27 cellular contexts compared by ENCODE assay signal in genomic region chr12:30902606-30903005, GRCh38. TPM values are rescaled to one million over a fixed set of nuclear protein-coding genes. Genes with fewer than 3 reads are reported as not detected.
DNase-seq lines count a peak whose midpoint lies in the region; FAIRE-seq and TF ChIP-seq lines count a peak whose summit lies in the region.
"Had no signal": no experiment of that assay in that cellular context is flagged by ENCODE, and none has a peak within 500 bp of the region (broad histone marks: within the 10 kb centered on the region; RNA-seq: fewer than 3 reads in every experiment).

No MANE protein-coding gene starts in this region.

- H3K27me3 ChIP-seq in adipocyte (replicated peaks; ENCODE audit: control insufficient read depth, insufficient read depth, low read length), result no peaks in the 10 kb centered on the region
- H3K27me3 ChIP-seq: BE2C, BLaER1 had no signal

- TF ChIP-seq CTCF in AG10803 (conservative IDR thresholded peaks at IDR 0.05; ENCODE audit: low read length), result no peak
- no peak for TF ChIP-seq CTCF in GM10248 (IDR thresholded peaks at IDR 0.05; ENCODE audit: control extremely low read depth, extremely low read depth, low read depth, missing control alignments)

- FAIRE-seq in GM19239 (lab: Jason Lieb, UNC), result no peak
- FAIRE-seq: A204.1, GM12891, GM18507 had no signal

- H3K9ac ChIP-seq in adipocyte (ENCODE audit: low read length), result no peak overlapping the region
- H3K9ac ChIP-seq: BLaER1 had no signal

- DNase-seq in AG10803 (ENCODE audit: low read depth), result peak; percentile 58
- peak; percentile 43 for DNase-seq in adipocyte (ENCODE audit: low read depth)
- DNase-seq in fibroblast of gingiva (ENCODE audit: low read depth), result peak; percentile 71
- DNase-seq in fibroblast of peridontal ligament (ENCODE audit: extremely low read depth), result peak; percentile 84
- DNase-seq in SK-N-DZ (ENCODE audit: low spot score), result no peak
- DNase-seq in GM19239 (ENCODE audit: insufficient read length, low spot score), result no peak
- no peak for DNase-seq in GM10248 (ENCODE audit: extremely low spot score)
- no peak for DNase-seq in stimulated activated CD4-positive, alpha-beta T cell treated with anti-CD3 and anti-CD28 coated beads, Interleukin-4, amount 100 ng/mL, for 4 hours
- DNase-seq: 8988T; ACHN; BE2C; C1 segment of cervical spinal cord; CD4-positive, alpha-beta memory T cell; CD4-positive, CD25-positive, alpha-beta regulatory T cell; CD8-positive, alpha-beta memory T cell; COR-L47; DMS 273 treated with DMSO at 0.1 percent for 48 hours; DMS153; DMS53; DMS79; DND-41; GDM1 had no signal

- H3K9me3 ChIP-seq in adipocyte (ENCODE audit: control insufficient read depth, low read length), result no peaks in the 10 kb centered on the region
- H3K9me3 ChIP-seq: BE2C, BLaER1 had no signal

- POLR2A ChIA-PET in GM10248 (lab: Yijun Ruan, JAX), result no interaction called here

- peaks cover 34% of the 10 kb centered on the region for H3K4me1 ChIP-seq in adipocyte (ENCODE audit: control insufficient read depth, insufficient read depth, low read length)
- H3K4me1 ChIP-seq: BE2C, BLaER1 had no signal

- no peaks in the 10 kb centered on the region for H3K36me3 ChIP-seq in adipocyte (ENCODE audit: control insufficient read depth, insufficient read depth, low read length, severe bottlenecking)
- H3K36me3 ChIP-seq: BE2C, BLaER1 had no signal

- H3K4me3 ChIP-seq in AG10803 (ENCODE audit: low read length), result no peak overlapping the region
- no peak overlapping the region for H3K4me3 ChIP-seq in adipocyte (ENCODE audit: low read length)
- H3K4me3 ChIP-seq: BLaER1 had no signal

- CTCF ChIA-PET in GM10248 (lab: Yijun Ruan, JAX), result interaction anchor here (1.4 kb wide), 1 partner anchor 84 kb away, joined by 3 read pairs; no protein-coding TSS in a partner anchor

RNA-seq across cellular contexts. Expression of gene TSPAN11, which starts 23.9 kb away (rescaled TPM):
- polyA plus RNA-seq in SK-N-DZ (2014; cell fraction: cytosol; rRNA removed), result 11.0 and 15.9 TPM in 2 replicates
- 31.3 and 34.2 TPM in 2 replicates for polyA plus RNA-seq in SK-N-DZ (2014; cell fraction: nucleus; rRNA removed)
- polyA plus RNA-seq: CD14-positive monocyte; CD4-positive, alpha-beta memory T cell; CD4-positive, CD25-positive, alpha-beta regulatory T cell; CD8-positive, alpha-beta memory T cell had no signal

Comparison
In these comparisons a context has a peak if more than half of its experiments do, and no peak if none do; other contexts are left out.
1. DNase-seq: peak in AG10803 (single experiment), adipocyte (single experiment), fibroblast of gingiva (single experiment) and fibroblast of peridontal ligament (single experiment); none in SK-N-DZ (single experiment), GM19239 (single experiment), GM10248 (single experiment) and stimulated activated CD4-positive, alpha-beta T cell treated with anti-CD3 and anti-CD28 coated beads, Interleukin-4, amount 100 ng/mL, for 4 hours (0 of 2).